ENCODE assay signal across 1 cellular context in the genomic region with DNA sequence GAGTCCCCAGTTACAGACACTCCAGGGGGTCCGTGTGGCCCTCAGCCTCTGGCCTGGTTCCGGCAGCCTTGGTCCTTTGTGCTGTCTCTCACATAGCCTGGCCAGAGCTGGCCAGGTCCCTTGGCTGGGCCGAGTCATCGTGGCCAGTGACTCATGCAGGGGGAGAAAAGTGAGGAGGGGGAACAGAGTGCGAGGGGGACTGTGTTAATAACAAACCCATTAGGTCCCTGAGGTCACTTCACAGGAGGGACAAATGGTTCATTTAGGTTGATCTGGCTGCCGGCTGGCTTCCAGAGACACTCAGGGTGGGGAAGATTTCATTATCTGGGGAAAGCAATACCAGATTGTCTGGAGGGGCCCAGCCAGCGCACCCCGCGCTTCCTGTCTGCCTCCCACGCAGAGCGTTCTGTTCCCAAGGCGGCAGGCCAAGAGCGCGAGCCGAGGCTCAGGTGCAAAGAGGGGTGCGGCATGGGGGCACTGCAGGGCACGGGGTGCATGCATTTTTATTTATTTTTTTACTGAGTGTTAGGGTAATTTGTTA.
TF ChIP-seq lines count a peak whose summit lies in the region.

No MANE protein-coding gene starts in this region.

TF ChIP-seq in K562, 482 proteins besides CTCF, POLR2A, EP300 and RAD21 (continued from another document and continues in another):
- TF ChIP-seq TOE1 (IDR thresholded peaks at IDR 0.05; ENCODE audit: borderline replicate concordance) (peak; percentile 36; the same call in 1 of the 2 replicates), TOE1 (CRISPR knock-in tag; IDR thresholded peaks at IDR 0.05; ENCODE audit: borderline replicate concordance, low read depth) (no peak), CC2D1A (IDR thresholded peaks at IDR 0.05) (peak; percentile 91; the same call in 1 of the 2 replicates), NRF1 (conservative IDR thresholded peaks at IDR 0.05 in 1 of 2, IDR thresholded peaks at IDR 0.05 in 1 of 2) (peak; percentile 71 to 75), ZNF282 (CRISPR knock-in tag; IDR thresholded peaks at IDR 0.05) (no peak), BCOR (IDR thresholded peaks at IDR 0.05) (peak; percentile 93), DDX20 (tag; IDR thresholded peaks at IDR 0.05; ENCODE audit: low read depth) (no peak), SRF (CRISPR knock-in tag; IDR thresholded peaks at IDR 0.05) (peak in 1 of 2 experiments; percentile 78; a peak in 2 of 4 replicates), CSDE1 (IDR thresholded peaks at IDR 0.05) (no peak), ZNF445 (CRISPR knock-in tag; IDR thresholded peaks at IDR 0.05; ENCODE audit: low read depth) (no peak), RNF2 (IDR thresholded peaks at IDR 0.05) (peak; percentile 94), NFATC3 (IDR thresholded peaks at IDR 0.05) (no peak), CBFB (CRISPR knock-in tag; IDR thresholded peaks at IDR 0.05) (peak; percentile 52; the same call in 1 of the 2 replicates), ZNF274 (IDR thresholded peaks at IDR 0.05; ENCODE audit: borderline replicate concordance, low read depth, low read length) (no peak), CBFA2T3 (IDR thresholded peaks at IDR 0.05) (peak; percentile 99), MYC (IDR thresholded peaks at IDR 0.05; ENCODE audit: low read depth, low read length) (peak; percentile 41; the same call in 1 of the 2 replicates), MYC (CRISPR knock-in tag; IDR thresholded peaks at IDR 0.05; ENCODE audit: borderline replicate concordance, low read depth) (no peak), NFIC (IDR thresholded peaks at IDR 0.05) (peak; percentile 94), YY1 (IDR thresholded peaks at IDR 0.05; ENCODE audit: borderline replicate concordance in 1 of 3, control insufficient read depth in 1 of 3, extremely low read depth in 1 of 3, insufficient read depth in 3 of 3, insufficient read length in 1 of 3, insufficient replicate concordance in 2 of 3, low read depth in 1 of 3, low read length in 2 of 3) (peak in 1 of 3 experiments; percentile 0), GABPB2 (CRISPR knock-in tag; conservative IDR thresholded peaks at IDR 0.05) (no peak), RFX7 (CRISPR knock-in tag; IDR thresholded peaks at IDR 0.05) (no peak), ZNF830 (CRISPR knock-in tag; IDR thresholded peaks at IDR 0.05) (no peak), KLF10 (CRISPR knock-in tag; IDR thresholded peaks at IDR 0.05) (no peak), SMAD2 (IDR thresholded peaks at IDR 0.05; ENCODE audit: low read depth, low read length) (no peak), FOXA3 (CRISPR knock-in tag; conservative IDR thresholded peaks at IDR 0.05 in 1 of 2, IDR thresholded peaks at IDR 0.05 in 1 of 2) (peak in 1 of 2 experiments; percentile 46; a peak in 1 of 4 replicates), ELF1 (tag; IDR thresholded peaks at IDR 0.05) (peak; percentile 44; the same call in 1 of the 2 replicates), PML (IDR thresholded peaks at IDR 0.05; ENCODE audit: low read length) (peak; percentile 92), ZNF431 (CRISPR knock-in tag; IDR thresholded peaks at IDR 0.05) (no peak), CTBP1 (IDR thresholded peaks at IDR 0.05; ENCODE audit: borderline replicate concordance) (peak; percentile 67), HSF4 (CRISPR knock-in tag; IDR thresholded peaks at IDR 0.05; ENCODE audit: borderline replicate concordance) (no peak), KLF16 (IDR thresholded peaks at IDR 0.05) (peak; percentile 96), ZNF224 (CRISPR knock-in tag; IDR thresholded peaks at IDR 0.05) (no peak), C11orf30 (IDR thresholded peaks at IDR 0.05; ENCODE audit: low read depth) (no peak), GABPA (tag; conservative IDR thresholded peaks at IDR 0.05; ENCODE audit: low read depth) (peak; percentile 77), ATF7 (IDR thresholded peaks at IDR 0.05) (peak; percentile 86), KLF1 (tag; IDR thresholded peaks at IDR 0.05) (peak; percentile 21; the same call in 1 of the 2 replicates), DPF2 (IDR thresholded peaks at IDR 0.05) (peak; percentile 96), TCF7 (IDR thresholded peaks at IDR 0.05; ENCODE audit: borderline replicate concordance) (0 out of 2 replicates have a peak, but pooled peaks have one; percentile 46), HCFC1 (IDR thresholded peaks at IDR 0.05; ENCODE audit: low read depth, low read length) (no peak), RFX1 (IDR thresholded peaks at IDR 0.05) (no peak; the same call in none of the 2 replicates)
- TF ChIP-seq, protein P1, sequence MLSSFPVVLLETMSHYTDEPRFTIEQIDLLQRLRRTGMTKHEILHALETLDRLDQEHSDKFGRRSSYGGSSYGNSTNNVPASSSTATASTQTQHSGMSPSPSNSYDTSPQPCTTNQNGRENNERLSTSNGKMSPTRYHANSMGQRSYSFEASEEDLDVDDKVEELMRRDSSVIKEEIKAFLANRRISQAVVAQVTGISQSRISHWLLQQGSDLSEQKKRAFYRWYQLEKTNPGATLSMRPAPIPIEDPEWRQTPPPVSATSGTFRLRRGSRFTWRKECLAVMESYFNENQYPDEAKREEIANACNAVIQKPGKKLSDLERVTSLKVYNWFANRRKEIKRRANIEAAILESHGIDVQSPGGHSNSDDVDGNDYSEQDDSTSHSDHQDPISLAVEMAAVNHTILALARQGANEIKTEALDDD (IDR thresholded peaks at IDR 0.05): peak; percentile 59; the same call in 1 of the 2 replicates
- TF ChIP-seq, protein P2, sequence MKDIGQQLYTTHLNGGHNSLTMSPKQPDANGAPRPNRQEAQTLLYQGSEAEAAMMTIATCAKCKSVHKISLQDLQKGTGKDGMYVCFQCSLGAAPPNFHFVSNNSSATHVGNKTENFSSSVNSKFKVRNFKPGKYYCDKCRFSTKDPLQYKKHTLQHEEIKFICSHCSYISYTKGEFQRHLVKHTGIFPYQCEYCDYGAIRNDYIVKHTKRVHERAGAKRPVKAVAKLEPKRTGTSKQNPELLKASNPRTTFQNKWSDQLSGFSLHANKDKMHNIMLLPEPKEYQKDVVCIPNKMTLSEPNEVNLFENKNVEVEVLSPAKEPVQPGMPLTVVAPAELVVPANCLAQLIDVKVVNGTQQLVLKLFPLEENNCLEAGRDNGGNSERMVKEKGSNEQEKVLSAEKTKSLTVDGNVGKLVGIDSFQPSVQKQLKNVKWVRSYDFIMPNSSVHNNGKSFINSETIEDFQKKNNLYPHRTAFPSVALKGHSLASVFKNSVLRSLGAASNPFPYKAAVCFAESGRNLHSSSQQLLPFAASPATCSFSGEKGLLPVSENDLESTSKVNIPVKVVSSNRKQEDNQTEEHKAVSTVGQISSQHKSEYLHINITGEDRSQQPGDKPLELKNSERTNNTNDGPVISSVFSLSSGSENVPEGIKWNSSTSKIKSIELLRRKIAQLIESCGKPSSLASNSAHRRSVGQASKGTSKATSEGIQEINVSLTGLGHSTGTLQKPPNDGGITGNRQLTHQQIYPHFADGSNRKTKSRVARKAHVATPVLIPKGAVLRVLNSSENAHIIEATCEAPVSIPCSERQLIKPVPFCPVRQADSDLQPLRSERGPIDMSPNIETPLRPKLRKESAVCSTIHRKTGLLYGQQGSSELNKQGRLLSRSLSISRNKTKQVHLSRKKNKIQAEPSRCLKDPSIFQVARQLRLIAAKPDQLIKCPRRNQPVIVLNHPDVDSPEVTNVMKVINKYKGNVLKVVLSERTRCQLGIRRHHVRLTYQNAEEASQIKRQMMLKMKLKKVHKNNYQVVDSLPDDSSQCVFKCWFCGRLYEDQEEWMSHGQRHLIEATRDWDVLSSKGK (CRISPR knock-in tag; IDR thresholded peaks at IDR 0.05): no peak
- TF ChIP-seq, protein P3, sequence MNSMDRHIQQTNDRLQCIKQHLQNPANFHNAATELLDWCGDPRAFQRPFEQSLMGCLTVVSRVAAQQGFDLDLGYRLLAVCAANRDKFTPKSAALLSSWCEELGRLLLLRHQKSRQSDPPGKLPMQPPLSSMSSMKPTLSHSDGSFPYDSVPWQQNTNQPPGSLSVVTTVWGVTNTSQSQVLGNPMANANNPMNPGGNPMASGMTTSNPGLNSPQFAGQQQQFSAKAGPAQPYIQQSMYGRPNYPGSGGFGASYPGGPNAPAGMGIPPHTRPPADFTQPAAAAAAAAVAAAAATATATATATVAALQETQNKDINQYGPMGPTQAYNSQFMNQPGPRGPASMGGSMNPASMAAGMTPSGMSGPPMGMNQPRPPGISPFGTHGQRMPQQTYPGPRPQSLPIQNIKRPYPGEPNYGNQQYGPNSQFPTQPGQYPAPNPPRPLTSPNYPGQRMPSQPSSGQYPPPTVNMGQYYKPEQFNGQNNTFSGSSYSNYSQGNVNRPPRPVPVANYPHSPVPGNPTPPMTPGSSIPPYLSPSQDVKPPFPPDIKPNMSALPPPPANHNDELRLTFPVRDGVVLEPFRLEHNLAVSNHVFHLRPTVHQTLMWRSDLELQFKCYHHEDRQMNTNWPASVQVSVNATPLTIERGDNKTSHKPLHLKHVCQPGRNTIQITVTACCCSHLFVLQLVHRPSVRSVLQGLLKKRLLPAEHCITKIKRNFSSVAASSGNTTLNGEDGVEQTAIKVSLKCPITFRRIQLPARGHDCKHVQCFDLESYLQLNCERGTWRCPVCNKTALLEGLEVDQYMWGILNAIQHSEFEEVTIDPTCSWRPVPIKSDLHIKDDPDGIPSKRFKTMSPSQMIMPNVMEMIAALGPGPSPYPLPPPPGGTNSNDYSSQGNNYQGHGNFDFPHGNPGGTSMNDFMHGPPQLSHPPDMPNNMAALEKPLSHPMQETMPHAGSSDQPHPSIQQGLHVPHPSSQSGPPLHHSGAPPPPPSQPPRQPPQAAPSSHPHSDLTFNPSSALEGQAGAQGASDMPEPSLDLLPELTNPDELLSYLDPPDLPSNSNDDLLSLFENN (IDR thresholded peaks at IDR 0.05; ENCODE audit: low read depth in 2 of 2, low read length in 2 of 2): peak in 1 of 2 experiments; percentile 93; a peak in 2 of 4 replicates
- TF ChIP-seq, protein P4, sequence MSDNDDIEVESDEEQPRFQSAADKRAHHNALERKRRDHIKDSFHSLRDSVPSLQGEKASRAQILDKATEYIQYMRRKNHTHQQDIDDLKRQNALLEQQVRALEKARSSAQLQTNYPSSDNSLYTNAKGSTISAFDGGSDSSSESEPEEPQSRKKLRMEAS (CRISPR knock-in tag; IDR thresholded peaks at IDR 0.05): peak; percentile 64
- TF ChIP-seq, protein P5, sequence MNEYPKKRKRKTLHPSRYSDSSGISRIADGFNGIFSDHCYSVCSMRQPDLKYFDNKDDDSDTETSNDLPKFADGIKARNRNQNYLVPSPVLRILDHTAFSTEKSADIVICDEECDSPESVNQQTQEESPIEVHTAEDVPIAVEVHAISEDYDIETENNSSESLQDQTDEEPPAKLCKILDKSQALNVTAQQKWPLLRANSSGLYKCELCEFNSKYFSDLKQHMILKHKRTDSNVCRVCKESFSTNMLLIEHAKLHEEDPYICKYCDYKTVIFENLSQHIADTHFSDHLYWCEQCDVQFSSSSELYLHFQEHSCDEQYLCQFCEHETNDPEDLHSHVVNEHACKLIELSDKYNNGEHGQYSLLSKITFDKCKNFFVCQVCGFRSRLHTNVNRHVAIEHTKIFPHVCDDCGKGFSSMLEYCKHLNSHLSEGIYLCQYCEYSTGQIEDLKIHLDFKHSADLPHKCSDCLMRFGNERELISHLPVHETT (CRISPR knock-in tag; conservative IDR thresholded peaks at IDR 0.05 in 1 of 2, IDR thresholded peaks at IDR 0.05 in 1 of 2): no peak
- TF ChIP-seq, protein P6, sequence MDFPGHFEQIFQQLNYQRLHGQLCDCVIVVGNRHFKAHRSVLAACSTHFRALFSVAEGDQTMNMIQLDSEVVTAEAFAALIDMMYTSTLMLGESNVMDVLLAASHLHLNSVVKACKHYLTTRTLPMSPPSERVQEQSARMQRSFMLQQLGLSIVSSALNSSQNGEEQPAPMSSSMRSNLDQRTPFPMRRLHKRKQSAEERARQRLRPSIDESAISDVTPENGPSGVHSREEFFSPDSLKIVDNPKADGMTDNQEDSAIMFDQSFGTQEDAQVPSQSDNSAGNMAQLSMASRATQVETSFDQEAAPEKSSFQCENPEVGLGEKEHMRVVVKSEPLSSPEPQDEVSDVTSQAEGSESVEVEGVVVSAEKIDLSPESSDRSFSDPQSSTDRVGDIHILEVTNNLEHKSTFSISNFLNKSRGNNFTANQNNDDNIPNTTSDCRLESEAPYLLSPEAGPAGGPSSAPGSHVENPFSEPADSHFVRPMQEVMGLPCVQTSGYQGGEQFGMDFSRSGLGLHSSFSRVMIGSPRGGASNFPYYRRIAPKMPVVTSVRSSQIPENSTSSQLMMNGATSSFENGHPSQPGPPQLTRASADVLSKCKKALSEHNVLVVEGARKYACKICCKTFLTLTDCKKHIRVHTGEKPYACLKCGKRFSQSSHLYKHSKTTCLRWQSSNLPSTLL (IDR thresholded peaks at IDR 0.05): no peak
- TF ChIP-seq, protein P7, sequence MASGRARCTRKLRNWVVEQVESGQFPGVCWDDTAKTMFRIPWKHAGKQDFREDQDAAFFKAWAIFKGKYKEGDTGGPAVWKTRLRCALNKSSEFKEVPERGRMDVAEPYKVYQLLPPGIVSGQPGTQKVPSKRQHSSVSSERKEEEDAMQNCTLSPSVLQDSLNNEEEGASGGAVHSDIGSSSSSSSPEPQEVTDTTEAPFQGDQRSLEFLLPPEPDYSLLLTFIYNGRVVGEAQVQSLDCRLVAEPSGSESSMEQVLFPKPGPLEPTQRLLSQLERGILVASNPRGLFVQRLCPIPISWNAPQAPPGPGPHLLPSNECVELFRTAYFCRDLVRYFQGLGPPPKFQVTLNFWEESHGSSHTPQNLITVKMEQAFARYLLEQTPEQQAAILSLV (tag; IDR thresholded peaks at IDR 0.05): no peak
- TF ChIP-seq, protein P8, sequence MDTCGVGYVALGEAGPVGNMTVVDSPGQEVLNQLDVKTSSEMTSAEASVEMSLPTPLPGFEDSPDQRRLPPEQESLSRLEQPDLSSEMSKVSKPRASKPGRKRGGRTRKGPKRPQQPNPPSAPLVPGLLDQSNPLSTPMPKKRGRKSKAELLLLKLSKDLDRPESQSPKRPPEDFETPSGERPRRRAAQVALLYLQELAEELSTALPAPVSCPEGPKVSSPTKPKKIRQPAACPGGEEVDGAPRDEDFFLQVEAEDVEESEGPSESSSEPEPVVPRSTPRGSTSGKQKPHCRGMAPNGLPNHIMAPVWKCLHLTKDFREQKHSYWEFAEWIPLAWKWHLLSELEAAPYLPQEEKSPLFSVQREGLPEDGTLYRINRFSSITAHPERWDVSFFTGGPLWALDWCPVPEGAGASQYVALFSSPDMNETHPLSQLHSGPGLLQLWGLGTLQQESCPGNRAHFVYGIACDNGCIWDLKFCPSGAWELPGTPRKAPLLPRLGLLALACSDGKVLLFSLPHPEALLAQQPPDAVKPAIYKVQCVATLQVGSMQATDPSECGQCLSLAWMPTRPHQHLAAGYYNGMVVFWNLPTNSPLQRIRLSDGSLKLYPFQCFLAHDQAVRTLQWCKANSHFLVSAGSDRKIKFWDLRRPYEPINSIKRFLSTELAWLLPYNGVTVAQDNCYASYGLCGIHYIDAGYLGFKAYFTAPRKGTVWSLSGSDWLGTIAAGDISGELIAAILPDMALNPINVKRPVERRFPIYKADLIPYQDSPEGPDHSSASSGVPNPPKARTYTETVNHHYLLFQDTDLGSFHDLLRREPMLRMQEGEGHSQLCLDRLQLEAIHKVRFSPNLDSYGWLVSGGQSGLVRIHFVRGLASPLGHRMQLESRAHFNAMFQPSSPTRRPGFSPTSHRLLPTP (IDR thresholded peaks at IDR 0.05; ENCODE audit: borderline replicate concordance, extremely low read depth, insufficient read length): no peak
